Comparison of ENCODE assay signal across 9 cellular contexts in the genomic region with DNA sequence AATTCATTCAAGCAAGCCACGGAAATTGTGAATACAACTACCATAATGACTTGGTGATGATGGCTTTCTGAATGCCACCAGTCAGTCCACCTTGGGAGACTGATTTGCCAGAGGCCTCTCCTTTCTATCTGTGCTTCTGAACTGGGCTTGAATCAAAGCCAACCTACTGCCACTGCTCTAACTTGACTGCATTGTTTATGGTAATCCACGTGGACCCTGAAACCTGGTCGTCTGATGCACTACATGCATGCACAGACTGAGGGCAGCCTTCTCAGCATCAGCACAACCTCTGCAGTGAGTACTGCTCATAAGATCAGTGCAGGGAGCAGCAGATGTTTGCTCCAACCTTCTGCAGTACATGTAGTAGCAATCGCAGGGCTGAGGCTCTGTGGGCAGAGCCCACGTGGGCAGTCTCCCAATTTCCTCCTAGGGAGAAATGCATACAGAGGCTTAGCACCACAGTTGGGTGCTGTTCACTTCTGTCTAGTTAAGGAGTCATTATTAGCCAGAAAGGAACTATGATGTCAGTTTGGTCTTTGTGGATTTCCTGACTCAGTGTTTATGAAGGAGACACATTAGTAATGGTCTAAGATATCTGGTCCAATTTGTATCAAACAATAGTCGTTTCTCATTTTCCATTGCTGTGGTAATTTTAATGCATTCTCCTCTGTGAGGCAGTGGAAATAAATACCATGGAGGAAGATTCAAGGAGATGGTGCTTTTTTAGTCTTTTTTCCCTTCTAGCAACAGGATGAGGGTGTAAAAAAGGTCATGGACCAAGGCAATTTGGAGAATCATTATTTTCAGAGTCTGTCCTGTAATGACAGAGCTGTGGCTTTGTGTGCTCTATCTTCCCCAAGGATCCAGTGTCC.
DNase-seq lines count a peak whose midpoint lies in the region; ATAC-seq, FAIRE-seq and TF ChIP-seq lines count a peak whose summit lies in the region.
"Had no signal": no experiment of that assay in that cellular context is flagged by ENCODE, and none has a peak within 500 bp of the region (broad histone marks: within the 10 kb centered on the region; RNA-seq: fewer than 3 reads in every experiment).

No MANE protein-coding gene starts in this region.

- no peak overlapping the region for H3K27ac ChIP-seq in GM23338 (ENCODE audit: low read depth)

- no peak overlapping the region for H3K4me3 ChIP-seq in GM23338

- DNase-seq in GM18507 (ENCODE audit: extremely low spot score, insufficient read length, low read depth), result no peak
- peak; percentile 19 for DNase-seq in GM23338 (ENCODE audit: low spot score)
- peak; percentile 19 for DNase-seq in NCI-H2227 (lab: John Stamatoyannopoulos, UW; ENCODE audit: unreplicated experiment)
- DNase-seq in activated naive CD8-positive, alpha-beta T cell treated with anti-CD3 and anti-CD28 coated beads for 36 hours, result peak; percentile 51
- DNase-seq in naive thymus-derived CD8-positive, alpha-beta T cell, result peak in 3 of 10 donors; percentile 11 to 26 (median 21)
- no peak for DNase-seq in KBM-7
- DNase-seq in H54 (ENCODE audit: insufficient read length, low spot score), result no peak

- no peak overlapping the region for H3K4me2 ChIP-seq in GM23338

- H3K4me1 Mint-ChIP-seq in GM23338, result peaks cover 10% of the 10 kb centered on the region
- H3K4me1 Mint-ChIP-seq in activated naive CD8-positive, alpha-beta T cell treated with anti-CD3 and anti-CD28 coated beads for 36 hours, result peaks cover 65% of the 10 kb centered on the region
- peaks cover 27 to 34% (median 29%) of the 10 kb centered on the region in 4 donors for H3K4me1 Mint-ChIP-seq in naive thymus-derived CD8-positive, alpha-beta T cell

- ATAC-seq in GM23338 (peak; percentile 81), GM18517 (IDR thresholded peaks at IDR 0.05; ENCODE audit: unreplicated experiment) (no peak)
- ATAC-seq in naive thymus-derived CD8-positive, alpha-beta T cell, result peak; percentile 32 to 49

- no peaks in the 10 kb centered on the region for H3K36me3 ChIP-seq in GM23338 (ENCODE audit: insufficient read depth)

- peaks cover 15% of the 10 kb centered on the region; the same call in 1 of the 2 replicates for H3K9me2 ChIP-seq in GM23338 (ENCODE audit: insufficient read depth)

- peak in 1 of 2 experiments; percentile 23; a peak in 1 of 4 replicates for TF ChIP-seq CTCF in GM23338 (conservative IDR thresholded peaks at IDR 0.05; ENCODE audit: low read depth in 2 of 2)

- no peaks in the 10 kb centered on the region; the same call in 2 of the 3 replicates for H3K36me3 Mint-ChIP-seq in GM23338 (ENCODE audit: low read depth)
- peaks cover 20% of the 10 kb centered on the region for H3K36me3 Mint-ChIP-seq in activated naive CD8-positive, alpha-beta T cell treated with anti-CD3 and anti-CD28 coated beads for 36 hours
- H3K36me3 Mint-ChIP-seq in naive thymus-derived CD8-positive, alpha-beta T cell, result no peaks in the 10 kb centered on the region

- no peaks in the 10 kb centered on the region for H3K79me2 ChIP-seq in GM23338 (replicated peaks; ENCODE audit: insufficient read depth)

- no peaks in the 10 kb centered on the region for H4K20me1 ChIP-seq in GM23338 (replicated peaks; ENCODE audit: insufficient read depth)

- TF ChIP-seq POLR2A in H54 (IDR thresholded peaks at IDR 0.05; ENCODE audit: low read depth, low read length), result no peak

- H3F3A ChIP-seq in GM23338 (replicated peaks; ENCODE audit: low read depth), result no peaks in the 10 kb centered on the region

- H3K27me3 Mint-ChIP-seq in GM23338 (ENCODE audit: insufficient read depth, low read depth, poor library complexity), result peaks cover 6% of the 10 kb centered on the region
- no peaks in the 10 kb centered on the region for H3K27me3 Mint-ChIP-seq in activated naive CD8-positive, alpha-beta T cell treated with anti-CD3 and anti-CD28 coated beads for 36 hours
- H3K27me3 Mint-ChIP-seq in naive thymus-derived CD8-positive, alpha-beta T cell, result no peaks in the 10 kb centered on the region

- no peaks in the 10 kb centered on the region for H3K27me3 ChIP-seq in GM23338 (ENCODE audit: insufficient read depth)

- H2AFZ ChIP-seq in GM23338, result peak overlapping the region; percentile 25; the same call in 1 of the 2 replicates

- H3K4me3 Mint-ChIP-seq in GM23338, result no peak overlapping the region
- peak overlapping the region; percentile 82 for H3K4me3 Mint-ChIP-seq in activated naive CD8-positive, alpha-beta T cell treated with anti-CD3 and anti-CD28 coated beads for 36 hours
- peak overlapping the region; percentile 29 to 86 (median 63) for H3K4me3 Mint-ChIP-seq in naive thymus-derived CD8-positive, alpha-beta T cell

- no peak overlapping the region for H3K27ac Mint-ChIP-seq in GM23338
- H3K27ac Mint-ChIP-seq in activated naive CD8-positive, alpha-beta T cell treated with anti-CD3 and anti-CD28 coated beads for 36 hours, result peak overlapping the region; percentile 100
- H3K27ac Mint-ChIP-seq in naive thymus-derived CD8-positive, alpha-beta T cell, result peak overlapping the region; percentile 75 to 97 (median 88)

- POLR2A ChIA-PET in naive thymus-derived CD8-positive, alpha-beta T cell (lab: Charles Lee), result interaction anchor here (1.3 kb wide), 1 partner anchor 83 kb away, joined by 4 read pairs; a partner anchor contains a TSS

- peaks cover 9% of the 10 kb centered on the region for H3K4me1 ChIP-seq in GM23338 (ENCODE audit: insufficient read depth)

- in situ Hi-C loops in KBM-7 (cut with MboI; ENCODE audit: low pct_unique_long_range_greater_than_20kb, low sequenced_read_pairs), result no loop called here

- FAIRE-seq in GM18507 (lab: Jason Lieb, UNC), result peak; percentile 77
- no peak for FAIRE-seq in H54 (lab: Jason Lieb, UNC)
- FAIRE-seq: TTC549 had no signal

- no peaks in the 10 kb centered on the region; the same call in 2 of the 3 replicates for H3K9me3 Mint-ChIP-seq in GM23338
- H3K9me3 Mint-ChIP-seq in activated naive CD8-positive, alpha-beta T cell treated with anti-CD3 and anti-CD28 coated beads for 36 hours, result peaks cover 9% of the 10 kb centered on the region
- no peaks in the 10 kb centered on the region for H3K9me3 Mint-ChIP-seq in naive thymus-derived CD8-positive, alpha-beta T cell

TF ChIP-seq in GM23338, 12 proteins besides CTCF, POLR2A, EP300 and RAD21 (continues in another document):
- TF ChIP-seq EZH2 (IDR thresholded peaks at IDR 0.05; ENCODE audit: low read depth, unreplicated experiment) (no peak), ZNF331 (CRISPR knock-in tag; IDR thresholded peaks at IDR 0.05; ENCODE audit: low read depth) (no peak), EZH2phosphoT487 (IDR thresholded peaks at IDR 0.05; ENCODE audit: unreplicated experiment) (no peak), ZNF114 (CRISPR knock-in tag; IDR thresholded peaks at IDR 0.05) (no peak), JUNB (IDR thresholded peaks at IDR 0.05; ENCODE audit: unreplicated experiment) (no peak), POLR2AphosphoS5 (IDR thresholded peaks at IDR 0.05; ENCODE audit: low read depth) (no peak), STAT1 (IDR thresholded peaks at IDR 0.05; ENCODE audit: unreplicated experiment) (no peak), CREB1 (CRISPR knock-in tag; IDR thresholded peaks at IDR 0.05; ENCODE audit: low read depth) (no peak), NANOG (IDR thresholded peaks at IDR 0.05; ENCODE audit: borderline replicate concordance) (no peak)
- TF ChIP-seq, protein P1, sequence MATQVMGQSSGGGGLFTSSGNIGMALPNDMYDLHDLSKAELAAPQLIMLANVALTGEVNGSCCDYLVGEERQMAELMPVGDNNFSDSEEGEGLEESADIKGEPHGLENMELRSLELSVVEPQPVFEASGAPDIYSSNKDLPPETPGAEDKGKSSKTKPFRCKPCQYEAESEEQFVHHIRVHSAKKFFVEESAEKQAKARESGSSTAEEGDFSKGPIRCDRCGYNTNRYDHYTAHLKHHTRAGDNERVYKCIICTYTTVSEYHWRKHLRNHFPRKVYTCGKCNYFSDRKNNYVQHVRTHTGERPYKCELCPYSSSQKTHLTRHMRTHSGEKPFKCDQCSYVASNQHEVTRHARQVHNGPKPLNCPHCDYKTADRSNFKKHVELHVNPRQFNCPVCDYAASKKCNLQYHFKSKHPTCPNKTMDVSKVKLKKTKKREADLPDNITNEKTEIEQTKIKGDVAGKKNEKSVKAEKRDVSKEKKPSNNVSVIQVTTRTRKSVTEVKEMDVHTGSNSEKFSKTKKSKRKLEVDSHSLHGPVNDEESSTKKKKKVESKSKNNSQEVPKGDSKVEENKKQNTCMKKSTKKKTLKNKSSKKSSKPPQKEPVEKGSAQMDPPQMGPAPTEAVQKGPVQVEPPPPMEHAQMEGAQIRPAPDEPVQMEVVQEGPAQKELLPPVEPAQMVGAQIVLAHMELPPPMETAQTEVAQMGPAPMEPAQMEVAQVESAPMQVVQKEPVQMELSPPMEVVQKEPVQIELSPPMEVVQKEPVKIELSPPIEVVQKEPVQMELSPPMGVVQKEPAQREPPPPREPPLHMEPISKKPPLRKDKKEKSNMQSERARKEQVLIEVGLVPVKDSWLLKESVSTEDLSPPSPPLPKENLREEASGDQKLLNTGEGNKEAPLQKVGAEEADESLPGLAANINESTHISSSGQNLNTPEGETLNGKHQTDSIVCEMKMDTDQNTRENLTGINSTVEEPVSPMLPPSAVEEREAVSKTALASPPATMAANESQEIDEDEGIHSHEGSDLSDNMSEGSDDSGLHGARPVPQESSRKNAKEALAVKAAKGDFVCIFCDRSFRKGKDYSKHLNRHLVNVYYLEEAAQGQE (IDR thresholded peaks at IDR 0.05; ENCODE audit: unreplicated experiment), result no peak
- TF ChIP-seq, protein P2, sequence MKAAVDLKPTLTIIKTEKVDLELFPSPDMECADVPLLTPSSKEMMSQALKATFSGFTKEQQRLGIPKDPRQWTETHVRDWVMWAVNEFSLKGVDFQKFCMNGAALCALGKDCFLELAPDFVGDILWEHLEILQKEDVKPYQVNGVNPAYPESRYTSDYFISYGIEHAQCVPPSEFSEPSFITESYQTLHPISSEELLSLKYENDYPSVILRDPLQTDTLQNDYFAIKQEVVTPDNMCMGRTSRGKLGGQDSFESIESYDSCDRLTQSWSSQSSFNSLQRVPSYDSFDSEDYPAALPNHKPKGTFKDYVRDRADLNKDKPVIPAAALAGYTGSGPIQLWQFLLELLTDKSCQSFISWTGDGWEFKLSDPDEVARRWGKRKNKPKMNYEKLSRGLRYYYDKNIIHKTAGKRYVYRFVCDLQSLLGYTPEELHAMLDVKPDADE (IDR thresholded peaks at IDR 0.05), result no peak

Comparison
In these comparisons a context has a peak if more than half of its experiments do, and no peak if none do; other contexts are left out.
1. DNase-seq: peak in GM23338 (single experiment), NCI-H2227 (single experiment) and activated naive CD8-positive, alpha-beta T cell treated with anti-CD3 and anti-CD28 coated beads for 36 hours (single experiment); none in GM18507 (single experiment), KBM-7 (single experiment) and H54 (single experiment).